ENCODE assay signal across 8 cellular contexts in the genomic region with DNA sequence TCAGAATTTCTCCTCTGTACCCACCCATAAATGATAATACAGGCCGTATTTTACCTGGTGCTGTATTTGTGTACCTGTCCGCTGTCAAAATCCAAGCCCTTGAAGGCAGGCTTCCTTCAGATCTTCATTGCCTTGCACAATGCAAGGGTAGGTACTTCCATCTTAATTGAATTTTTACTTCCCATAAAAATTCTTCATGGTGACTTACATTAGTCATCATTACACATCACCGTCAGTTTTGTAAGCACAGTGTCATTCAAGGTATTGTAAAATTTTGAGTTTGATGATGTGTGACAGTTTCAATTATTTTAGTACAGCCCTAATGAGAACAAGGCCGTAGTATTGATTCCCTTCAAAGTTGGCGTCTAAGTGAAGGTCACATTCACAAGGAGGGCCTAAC. TPM values are rescaled to one million over a fixed set of nuclear protein-coding genes. Genes with fewer than 3 reads are reported as not detected.
A peak's percentile ranks its signal among the peaks of the same experiment; 100 is the strongest.
DNase-seq lines count a peak whose midpoint lies in the region; ATAC-seq and TF ChIP-seq lines count a peak whose summit lies in the region.

No MANE protein-coding gene starts in this region.

- peaks cover 29% of the 10 kb centered on the region for H3K4me1 ChIP-seq in DND-41 (ENCODE audit: insufficient read depth, low read length)
- peaks cover 27% of the 10 kb centered on the region for H3K4me1 ChIP-seq in adipocyte (ENCODE audit: control insufficient read depth, insufficient read depth, low read length)
- H3K4me1 ChIP-seq in stomach, result peaks cover 18 to 45% (median 38%) of the 10 kb centered on the region in 4 donors

- H3K9ac ChIP-seq in DND-41 (ENCODE audit: low read depth, low read length), result peak overlapping the region; percentile 81
- H3K9ac ChIP-seq in adipocyte (ENCODE audit: low read length), result peak overlapping the region; percentile 93

- ATAC-seq in DND-41 (ENCODE audit: insufficient read depth, low read depth) (no peak), GM19324 (IDR thresholded peaks at IDR 0.05; ENCODE audit: low FRiP score, unreplicated experiment) (no peak)

- H3K36me3 ChIP-seq in DND-41 (ENCODE audit: insufficient read depth, low read length), result peaks cover 22% of the 10 kb centered on the region
- peaks cover 25% of the 10 kb centered on the region for H3K36me3 ChIP-seq in adipocyte (ENCODE audit: control insufficient read depth, insufficient read depth, low read length, severe bottlenecking)
- H3K36me3 ChIP-seq in stomach, result peaks cover 0 to 19% (median 16%) of the 10 kb centered on the region in 4 donors

- intact Hi-C loops in stomach (cut with DNase I; ENCODE audit: low total_unique reads), result no loop called here

- no peaks in the 10 kb centered on the region for H3K9me3 ChIP-seq in DND-41 (ENCODE audit: insufficient read depth, low read length, severe bottlenecking)
- no peaks in the 10 kb centered on the region for H3K9me3 ChIP-seq in adipocyte (ENCODE audit: control insufficient read depth, low read length)
- no peaks in the 10 kb centered on the region for H3K9me3 ChIP-seq in stomach

- H3K79me2 ChIP-seq in DND-41 (ENCODE audit: insufficient read depth, low read length), result peaks cover 54% of the 10 kb centered on the region

- H3K4me3 ChIP-seq in DND-41 (ENCODE audit: low read depth in 1 of 2, low read length in 2 of 2), result peak overlapping the region; percentile 80 to 83
- peak overlapping the region; percentile 84 for H3K4me3 ChIP-seq in LNCaP clone FGC (ENCODE audit: low read depth, low read length)
- peak overlapping the region; percentile 99 for H3K4me3 ChIP-seq in adipocyte (ENCODE audit: low read length)
- peak overlapping the region; percentile 73 to 98 (median 86) for H3K4me3 ChIP-seq in stomach

- H4K20me1 ChIP-seq in DND-41 (ENCODE audit: insufficient read depth, low read length), result 0 out of 2 replicates have a peak, but pooled peaks cover 2% of the 10 kb centered on the region

- no peak for TF ChIP-seq EP300 in stomach (IDR thresholded peaks at IDR 0.05)

- H3K27me3 ChIP-seq in DND-41 (ENCODE audit: insufficient read depth, low read length, poor library complexity) (no peaks in the 10 kb centered on the region), adipocyte (replicated peaks; ENCODE audit: control insufficient read depth, insufficient read depth, low read length) (no peaks in the 10 kb centered on the region), stomach (no peaks in the 10 kb centered on the region)

- peak overlapping the region; percentile 76 for H3K4me2 ChIP-seq in DND-41 (ENCODE audit: insufficient read depth, low read length)

- H3K27ac ChIP-seq in DND-41 (ENCODE audit: low read length) (peak overlapping the region; percentile 94), stomach (peak overlapping the region; percentile 41 to 97 (median 96))

- 20 to 36% (median 28%) methylated on average over 5 of the region's 5 CpGs for WGBS in stomach, 5 donors

- TF ChIP-seq CTCF in DND-41 (IDR thresholded peaks at IDR 0.05; ENCODE audit: borderline replicate concordance, extremely low read depth, low read length, poor library complexity, severe bottlenecking) (no peak), LNCaP clone FGC (IDR thresholded peaks at IDR 0.05; ENCODE audit: control insufficient read depth, extremely low read depth, insufficient read depth) (no peak), stomach (IDR thresholded peaks at IDR 0.05) (no peak)

- TF ChIP-seq POLR2A in stomach (IDR thresholded peaks at IDR 0.05), result no peak

- DNase-seq in DND-41 (no peak), LNCaP clone FGC (ENCODE audit: low read depth) (no peak), adipocyte (ENCODE audit: low read depth) (peak; percentile 51), iris pigment epithelial cell (ENCODE audit: low read depth) (peak; percentile 50), stomach (no peak), inferior parietal cortex (ENCODE audit: extremely low spot score) (no peak)
- no peak for DNase-seq in effector CD4-positive, alpha-beta T cell

- H2AFZ ChIP-seq in DND-41 (ENCODE audit: low read depth, low read length), result peak overlapping the region; percentile 97

RNA-seq across cellular contexts. Expression of a gene that starts 0.8 kb away (rescaled TPM):
- total RNA-seq in stomach, result 100 to 1,000 TPM in 1 of 5 donors, 10 to 100 TPM in 4; 30.3 to 125 (median 68.8) TPM
- 10 to 100 TPM; 38.0 to 86.1 (median 57.0) TPM for polyA plus RNA-seq in stomach

Comparison
In these comparisons a context has a peak if more than half of its experiments do, and no peak if none do; other contexts are left out.
1. DNase-seq: peak in adipocyte (single experiment) and iris pigment epithelial cell (single experiment); none in DND-41 (single experiment), LNCaP clone FGC (single experiment), stomach (single experiment), effector CD4-positive, alpha-beta T cell (single experiment) and inferior parietal cortex (single experiment).
2. Peak in every context shown above with its lines, with median percentiles within 50 percentile points of each other: H3K4me3 ChIP-seq.